ENCODE assay signal across 1 cellular context in genomic region chr1:222443566-222443965, GRCh38.
TF ChIP-seq lines count a peak whose summit lies in the region.

No MANE protein-coding gene starts in this region.

TF ChIP-seq in K562, 482 proteins besides CTCF, POLR2A, EP300 and RAD21 (continued from another document):
- TF ChIP-seq ZNF512 (tag; IDR thresholded peaks at IDR 0.05) (no peak), ZNF77 (CRISPR knock-in tag; IDR thresholded peaks at IDR 0.05) (no peak), ZBTB12 (CRISPR knock-in tag; IDR thresholded peaks at IDR 0.05) (no peak), ESRRA (IDR thresholded peaks at IDR 0.05; ENCODE audit: borderline replicate concordance, low read depth) (0 out of 2 replicates have a peak, but pooled peaks have one; percentile 0), ESRRB (CRISPR knock-in tag; IDR thresholded peaks at IDR 0.05; ENCODE audit: borderline replicate concordance) (no peak), CBFA2T3 (IDR thresholded peaks at IDR 0.05) (no peak), ATF3 (IDR thresholded peaks at IDR 0.05) (no peak), ATF3 (CRISPR knock-in tag; conservative IDR thresholded peaks at IDR 0.05) (no peak), NR4A1 (CRISPR knock-in tag; IDR thresholded peaks at IDR 0.05) (no peak), NR4A1 (tag; IDR thresholded peaks at IDR 0.05) (no peak), KLF1 (tag; IDR thresholded peaks at IDR 0.05) (no peak)
